In genomic region chr2:239035361-239035814, GRCh38 we compare ENCODE assay signal across 1 cellular context.
TF ChIP-seq lines count a peak whose summit lies in the region.

No MANE protein-coding gene starts in this region.

TF ChIP-seq in HepG2, 621 proteins besides CTCF, POLR2A, EP300 and RAD21 (continued from another document):
- TF ChIP-seq ZNF574 (CRISPR knock-in tag; IDR thresholded peaks at IDR 0.05) = 0 out of 2 replicates have a peak, but pooled peaks have one; percentile 27
- TF ChIP-seq RXRA (CRISPR knock-in tag; IDR thresholded peaks at IDR 0.05) = peak; percentile 29; the same call in 1 of the 2 replicates
- no peak for TF ChIP-seq ZFP90 (CRISPR knock-in tag; IDR thresholded peaks at IDR 0.05; ENCODE audit: borderline replicate concordance)
- no peak for TF ChIP-seq ZNF530 (CRISPR knock-in tag; IDR thresholded peaks at IDR 0.05; ENCODE audit: low read depth)
- no peak for TF ChIP-seq ZNF180 (CRISPR knock-in tag; IDR thresholded peaks at IDR 0.05; ENCODE audit: borderline replicate concordance, low read depth)
- TF ChIP-seq ZNF572 (CRISPR knock-in tag; IDR thresholded peaks at IDR 0.05) = no peak
- TF ChIP-seq CBX2 (IDR thresholded peaks at IDR 0.05; ENCODE audit: low read depth, low read length) = no peak
- no peak for TF ChIP-seq CBX2 (CRISPR knock-in tag; IDR thresholded peaks at IDR 0.05; ENCODE audit: low read depth)
- TF ChIP-seq HIC2 (CRISPR knock-in tag; IDR thresholded peaks at IDR 0.05; ENCODE audit: low read depth) = no peak
- TF ChIP-seq SIX4 (CRISPR knock-in tag; IDR thresholded peaks at IDR 0.05) = no peak
- TF ChIP-seq, protein P1, sequence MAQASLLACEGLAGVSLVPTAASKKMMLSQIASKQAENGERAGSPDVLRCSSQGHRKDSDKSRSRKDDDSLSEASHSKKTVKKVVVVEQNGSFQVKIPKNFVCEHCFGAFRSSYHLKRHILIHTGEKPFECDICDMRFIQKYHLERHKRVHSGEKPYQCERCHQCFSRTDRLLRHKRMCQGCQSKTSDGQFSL (CRISPR knock-in tag; IDR thresholded peaks at IDR 0.05) = peak; percentile 61; the same call in 1 of the 2 replicates
- TF ChIP-seq, protein P2, sequence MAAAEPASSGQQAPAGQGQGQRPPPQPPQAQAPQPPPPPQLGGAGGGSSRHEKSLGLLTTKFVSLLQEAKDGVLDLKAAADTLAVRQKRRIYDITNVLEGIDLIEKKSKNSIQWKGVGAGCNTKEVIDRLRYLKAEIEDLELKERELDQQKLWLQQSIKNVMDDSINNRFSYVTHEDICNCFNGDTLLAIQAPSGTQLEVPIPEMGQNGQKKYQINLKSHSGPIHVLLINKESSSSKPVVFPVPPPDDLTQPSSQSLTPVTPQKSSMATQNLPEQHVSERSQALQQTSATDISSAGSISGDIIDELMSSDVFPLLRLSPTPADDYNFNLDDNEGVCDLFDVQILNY (CRISPR knock-in tag; conservative IDR thresholded peaks at IDR 0.05) = no peak
- TF ChIP-seq ZFP36L2 (CRISPR knock-in tag; IDR thresholded peaks at IDR 0.05) = no peak
- TF ChIP-seq NR2F2 (IDR thresholded peaks at IDR 0.05; ENCODE audit: borderline replicate concordance, low read depth) = no peak
- TF ChIP-seq MED8 (CRISPR knock-in tag; IDR thresholded peaks at IDR 0.05; ENCODE audit: insufficient replicate concordance) = no peak
- TF ChIP-seq DMAP1 (CRISPR knock-in tag; IDR thresholded peaks at IDR 0.05) = no peak
- no peak for TF ChIP-seq FIP1L1 (IDR thresholded peaks at IDR 0.05; ENCODE audit: borderline replicate concordance, insufficient read depth, low read depth, low read length)
- no peak for TF ChIP-seq ZFX (CRISPR knock-in tag; IDR thresholded peaks at IDR 0.05; ENCODE audit: low read depth)
- 0 out of 2 replicates have a peak, but pooled peaks have one; percentile 39 for TF ChIP-seq MED13 (CRISPR knock-in tag; IDR thresholded peaks at IDR 0.05)
- TF ChIP-seq ZNF577 (CRISPR knock-in tag; IDR thresholded peaks at IDR 0.05; ENCODE audit: borderline replicate concordance, low read depth) = no peak
- no peak for TF ChIP-seq FOXK2 (IDR thresholded peaks at IDR 0.05)
- TF ChIP-seq MYC (CRISPR knock-in tag; IDR thresholded peaks at IDR 0.05; ENCODE audit: borderline replicate concordance) = 0 out of 2 replicates have a peak, but pooled peaks have one; percentile 25
- TF ChIP-seq ARHGAP35 (CRISPR knock-in tag; IDR thresholded peaks at IDR 0.05; ENCODE audit: borderline replicate concordance) = no peak
- TF ChIP-seq, protein P3, sequence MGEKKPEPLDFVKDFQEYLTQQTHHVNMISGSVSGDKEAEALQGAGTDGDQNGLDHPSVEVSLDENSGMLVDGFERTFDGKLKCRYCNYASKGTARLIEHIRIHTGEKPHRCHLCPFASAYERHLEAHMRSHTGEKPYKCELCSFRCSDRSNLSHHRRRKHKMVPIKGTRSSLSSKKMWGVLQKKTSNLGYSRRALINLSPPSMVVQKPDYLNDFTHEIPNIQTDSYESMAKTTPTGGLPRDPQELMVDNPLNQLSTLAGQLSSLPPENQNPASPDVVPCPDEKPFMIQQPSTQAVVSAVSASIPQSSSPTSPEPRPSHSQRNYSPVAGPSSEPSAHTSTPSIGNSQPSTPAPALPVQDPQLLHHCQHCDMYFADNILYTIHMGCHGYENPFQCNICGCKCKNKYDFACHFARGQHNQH (CRISPR knock-in tag; IDR thresholded peaks at IDR 0.05) = no peak
